9 cellular contexts compared by ENCODE assay signal in genomic region chr14:55245657-55246268, GRCh38. TPM values are rescaled to one million over a fixed set of nuclear protein-coding genes. Genes with fewer than 3 reads are reported as not detected.
A peak's percentile ranks its signal among the peaks of the same experiment; 100 is the strongest.
DNase-seq lines count a peak whose midpoint lies in the region; ATAC-seq and TF ChIP-seq lines count a peak whose summit lies in the region.
"Had no signal": no experiment of that assay in that cellular context is flagged by ENCODE, and none has a peak within 500 bp of the region (broad histone marks: within the 10 kb centered on the region; RNA-seq: fewer than 3 reads in every experiment).

No MANE protein-coding gene starts in this region.

- TF ChIP-seq CTCF in natural killer cell (IDR thresholded peaks at IDR 0.05) (peak; percentile 65), colonic mucosa (IDR thresholded peaks at IDR 0.05) (peak; percentile 54), osteoblast (IDR thresholded peaks at IDR 0.05; ENCODE audit: extremely low read depth, low read depth, low read length) (peak; percentile 78)

- no peaks in the 10 kb centered on the region for H3K36me3 Mint-ChIP-seq in natural killer cell
- H3K36me3 Mint-ChIP-seq in natural killer cell treated with Interleukin-12 subunit alpha and Interleukin-12 subunit beta and Interleukin-15 and Interleukin-18, amount 100 ng/mL, for 72 hours = no peaks in the 10 kb centered on the region

- H3K27ac Mint-ChIP-seq in natural killer cell = no peak overlapping the region
- no peak overlapping the region for H3K27ac Mint-ChIP-seq in natural killer cell treated with Interleukin-12 subunit alpha and Interleukin-12 subunit beta and Interleukin-15 and Interleukin-18, amount 100 ng/mL, for 72 hours
- H3K27ac Mint-ChIP-seq: dendritic cell treated with granulocyte-macrophage colony-stimulating factor and Interleukin-4, amounts not matched to agents 40 ng/mL and 50 ng/mL, for 4 days had no signal

- H3K9ac ChIP-seq in colonic mucosa (ENCODE audit: low read depth in 2 of 2, low read length in 2 of 2) = no peak overlapping the region

- H3K4me3 ChIP-seq in colonic mucosa = no peak overlapping the region
- H3K4me3 ChIP-seq in osteoblast (ENCODE audit: insufficient read depth, low read length) = no peak overlapping the region

- H3K4me1 ChIP-seq in colonic mucosa (no peaks in the 10 kb centered on the region), osteoblast (ENCODE audit: insufficient read depth, low read length) (no peaks in the 10 kb centered on the region)

- no peaks in the 10 kb centered on the region for H3K36me3 ChIP-seq in colonic mucosa
- no peaks in the 10 kb centered on the region for H3K36me3 ChIP-seq in osteoblast (ENCODE audit: insufficient read depth, low read length)

- H3K9me3 ChIP-seq in colonic mucosa (no peaks in the 10 kb centered on the region), osteoblast (ENCODE audit: low read depth, low read length) (no peaks in the 10 kb centered on the region)

- DNase-seq in natural killer cell (no peak), NCI-H1694 treated with DMSO at 0.1 percent for 48 hours (lab: John Stamatoyannopoulos, UW) (peak; percentile 25), colonic mucosa (peak; percentile 38), osteoblast (ENCODE audit: insufficient read length, low spot score, missing footprints) (peak; percentile 77), middle frontal gyrus (ENCODE audit: extremely low spot score, low spot score) (no peak), globus pallidus (ENCODE audit: low spot score) (no peak)
- DNase-seq in natural killer cell treated with Interleukin-12 subunit alpha and Interleukin-12 subunit beta and Interleukin-15 and Interleukin-18, amount 100 ng/mL, for 72 hours (ENCODE audit: low spot score) = no peak

- intact Hi-C loops in natural killer cell (cut with micrococcal nuclease) = loop anchor here (1.0 kb wide), 2 partner anchors 109 to 185 kb away; no protein-coding TSS in a partner anchor
- intact Hi-C loops in colonic mucosa (cut with DNase I) = loop anchor here (10.0 kb wide), 1 partner anchor 179 kb away; no protein-coding TSS in a partner anchor

- ATAC-seq in natural killer cell (peak in 2 of 3 donors; percentile 65 to 72), GM21825 (IDR thresholded peaks at IDR 0.05; ENCODE audit: unreplicated experiment) (no peak)
- no peak for ATAC-seq in natural killer cell treated with Interleukin-12 subunit alpha and Interleukin-12 subunit beta and Interleukin-15 and Interleukin-18, amount 100 ng/mL, for 72 hours

- H3K27me3 ChIP-seq in colonic mucosa (peaks cover 6% of the 10 kb centered on the region), osteoblast (ENCODE audit: insufficient read depth, low read length) (peaks cover 40% of the 10 kb centered on the region)

- no peak overlapping the region for H2AFZ ChIP-seq in osteoblast (ENCODE audit: low read length)

- no peaks in the 10 kb centered on the region for H4K20me1 ChIP-seq in osteoblast (ENCODE audit: insufficient read depth, low read length)

- H3K79me2 ChIP-seq in osteoblast (ENCODE audit: insufficient read depth, low read length) = no peaks in the 10 kb centered on the region

- no peak overlapping the region for H3K4me2 ChIP-seq in osteoblast (ENCODE audit: insufficient read depth, low read length)

- H3K27me3 Mint-ChIP-seq in natural killer cell (ENCODE audit: low read depth in 2 of 2) = peaks cover 29 to 51% of the 10 kb centered on the region in 2 donors
- H3K27me3 Mint-ChIP-seq in natural killer cell treated with Interleukin-12 subunit alpha and Interleukin-12 subunit beta and Interleukin-15 and Interleukin-18, amount 100 ng/mL, for 72 hours = peaks cover 30 to 34% of the 10 kb centered on the region in 2 donors

- H3K27ac ChIP-seq in colonic mucosa = no peak overlapping the region
- no peak overlapping the region for H3K27ac ChIP-seq in osteoblast (ENCODE audit: low read depth, low read length)

- no peaks in the 10 kb centered on the region for H3K9me3 Mint-ChIP-seq in natural killer cell
- H3K9me3 Mint-ChIP-seq in natural killer cell treated with Interleukin-12 subunit alpha and Interleukin-12 subunit beta and Interleukin-15 and Interleukin-18, amount 100 ng/mL, for 72 hours = no peaks in the 10 kb centered on the region
- H3K9me3 Mint-ChIP-seq: dendritic cell treated with granulocyte-macrophage colony-stimulating factor and Interleukin-4, amounts not matched to agents 40 ng/mL and 50 ng/mL, for 4 days had no signal

- no peaks in the 10 kb centered on the region for H3K4me1 Mint-ChIP-seq in natural killer cell
- H3K4me1 Mint-ChIP-seq in natural killer cell treated with Interleukin-12 subunit alpha and Interleukin-12 subunit beta and Interleukin-15 and Interleukin-18, amount 100 ng/mL, for 72 hours (ENCODE audit: low read depth in 2 of 2) = no peaks in the 10 kb centered on the region

- no peak overlapping the region for H3K4me3 Mint-ChIP-seq in natural killer cell
- H3K4me3 Mint-ChIP-seq in natural killer cell treated with Interleukin-12 subunit alpha and Interleukin-12 subunit beta and Interleukin-15 and Interleukin-18, amount 100 ng/mL, for 72 hours = no peak overlapping the region
- H3K4me3 Mint-ChIP-seq: dendritic cell treated with granulocyte-macrophage colony-stimulating factor and Interleukin-4, amounts not matched to agents 40 ng/mL and 50 ng/mL, for 4 days had no signal

RNA-seq across cellular contexts. Expression of gene FBXO34, which starts 25.5 kb away (rescaled TPM):
- total RNA-seq in natural killer cell = 10 to 100 TPM; 34.7 to 39.3 (median 36.6) TPM
- total RNA-seq in natural killer cell treated with Interleukin-12 subunit alpha and Interleukin-12 subunit beta and Interleukin-15 and Interleukin-18, amount 100 ng/mL, for 72 hours = 10 to 100 TPM; 18.7 to 26.1 TPM
- 10 to 100 TPM; 39.8 to 70.9 TPM for total RNA-seq in colonic mucosa
- total RNA-seq in osteoblast = 24.2 and 24.6 TPM in 2 replicates

RNA-seq across cellular contexts. Expression of gene DLGAP5, which starts 54.4 kb away (rescaled TPM):
- total RNA-seq in natural killer cell = 1 to 10 TPM in 1 of 3 donors, under 1 TPM in 2; 0.15 to 1.9 (median 0.54) TPM
- total RNA-seq in natural killer cell treated with Interleukin-12 subunit alpha and Interleukin-12 subunit beta and Interleukin-15 and Interleukin-18, amount 100 ng/mL, for 72 hours = 10 to 100 TPM; 27.7 to 60.6 TPM
- 10 to 100 TPM; 10.5 to 35.9 TPM for total RNA-seq in colonic mucosa
- total RNA-seq in osteoblast = 4.1 and 5.1 TPM in 2 replicates

Comparison
In these comparisons a context has a peak if more than half of its experiments do, and no peak if none do; other contexts are left out.
1. ATAC-seq: peak in natural killer cell (2 of 3); none in natural killer cell treated with Interleukin-12 subunit alpha and Interleukin-12 subunit beta and Interleukin-15 and Interleukin-18, amount 100 ng/mL, for 72 hours (0 of 2) and GM21825 (single experiment).
2. DNase-seq: peak in NCI-H1694 treated with DMSO at 0.1 percent for 48 hours (single experiment), colonic mucosa (single experiment) and osteoblast (single experiment); none in natural killer cell (single experiment), natural killer cell treated with Interleukin-12 subunit alpha and Interleukin-12 subunit beta and Interleukin-15 and Interleukin-18, amount 100 ng/mL, for 72 hours (single experiment), middle frontal gyrus (single experiment) and globus pallidus (single experiment).
3. Peak in every context shown above with its lines, with median percentiles within 50 percentile points of each other: CTCF ChIP-seq.